Comparison of ENCODE assay signal across 8 cellular contexts in genomic region chr1:58932820-58933598, GRCh38.
A peak's percentile ranks its signal among the peaks of the same experiment; 100 is the strongest.
DNase-seq lines count a peak whose midpoint lies in the region; ATAC-seq and TF ChIP-seq lines count a peak whose summit lies in the region.

No MANE protein-coding gene starts in this region.

- ATAC-seq in esophagus mucosa (peak; percentile 96), psoas muscle (peak; percentile 87 to 96 (median 91)), GM18502 (IDR thresholded peaks at IDR 0.05; ENCODE audit: poor library complexity, unreplicated experiment) (no peak)

- no peak overlapping the region for H3K27ac Mint-ChIP-seq in activated CD4-positive, alpha-beta T cell treated with anti-CD3 and anti-CD28 coated beads, Interleukin-2, amount 10 ng/mL, durations not matched to agents 24 days and 14 days

- WGBS in psoas muscle, 3 donors = 65 to 77% (median 74%) methylated on average over 4 of the region's 4 CpGs

- H3K9me3 ChIP-seq in psoas muscle = no peaks in the 10 kb centered on the region

- no peaks in the 10 kb centered on the region for H3K27me3 Mint-ChIP-seq in activated CD4-positive, alpha-beta T cell treated with anti-CD3 and anti-CD28 coated beads, Interleukin-2, amount 10 ng/mL, durations not matched to agents 24 days and 14 days

- no peak overlapping the region for H3K27ac ChIP-seq in psoas muscle

- no peak overlapping the region for H3K4me3 ChIP-seq in psoas muscle

- H3K4me3 Mint-ChIP-seq in activated CD4-positive, alpha-beta T cell treated with anti-CD3 and anti-CD28 coated beads, Interleukin-2, amount 10 ng/mL, durations not matched to agents 24 days and 14 days = no peak overlapping the region

- peaks cover 5% of the 10 kb centered on the region for H3K36me3 Mint-ChIP-seq in activated CD4-positive, alpha-beta T cell treated with anti-CD3 and anti-CD28 coated beads, Interleukin-2, amount 10 ng/mL, durations not matched to agents 24 days and 14 days (ENCODE audit: low read depth)

- H3K4me1 Mint-ChIP-seq in activated CD4-positive, alpha-beta T cell treated with anti-CD3 and anti-CD28 coated beads, Interleukin-2, amount 10 ng/mL, durations not matched to agents 24 days and 14 days = peaks cover 49% of the 10 kb centered on the region

- H3K9me3 Mint-ChIP-seq in activated CD4-positive, alpha-beta T cell treated with anti-CD3 and anti-CD28 coated beads, Interleukin-2, amount 10 ng/mL, durations not matched to agents 24 days and 14 days = peaks cover 5% of the 10 kb centered on the region

- no peaks in the 10 kb centered on the region for H3K4me1 ChIP-seq in psoas muscle

- H3K36me3 ChIP-seq in psoas muscle (ENCODE audit: insufficient read depth in 1 of 2, low read depth in 1 of 2) = no peaks in the 10 kb centered on the region

- intact Hi-C loops in psoas muscle (cut with DNase I) = no loop called here
- intact Hi-C loops in activated CD4-positive, alpha-beta T cell treated with anti-CD3 and anti-CD28 coated beads, Interleukin-2, amount 10 ng/mL, durations not matched to agents 24 days and 14 days (cut with micrococcal nuclease) = no loop called here

- DNase-seq in HCEC 1CT (peak; percentile 84), NOMO-1 (lab: John Stamatoyannopoulos, UW; ENCODE audit: unreplicated experiment in 2 of 2) (peak; percentile 80 to 81), psoas muscle (peak in 1 of 2 donors; percentile 34)
- no peak for DNase-seq in stimulated activated naive CD4-positive, alpha-beta T cell treated with Interleukin-2 at 50 U/mL for 16 hours (lab: John Stamatoyannopoulos, UW)
- no peak for DNase-seq in activated CD4-positive, alpha-beta T cell treated with anti-CD3 and anti-CD28 coated beads for 48 hours
- no peak for DNase-seq in activated CD4-positive, alpha-beta T cell treated with anti-CD3 and anti-CD28 coated beads, Interleukin-2, amount 10 ng/mL, durations not matched to agents 24 days and 14 days

- H3K27me3 ChIP-seq in psoas muscle (ENCODE audit: insufficient read depth in 3 of 3, low read length in 2 of 3) = no peaks in the 10 kb centered on the region

- TF ChIP-seq CTCF in psoas muscle (IDR thresholded peaks at IDR 0.05) = no peak

Comparison
In these comparisons a context has a peak if more than half of its experiments do, and no peak if none do; other contexts are left out.
1. DNase-seq: peak in HCEC 1CT (single experiment) and NOMO-1 (2 of 2); none in stimulated activated naive CD4-positive, alpha-beta T cell treated with Interleukin-2 at 50 U/mL for 16 hours (single experiment), activated CD4-positive, alpha-beta T cell treated with anti-CD3 and anti-CD28 coated beads for 48 hours (single experiment) and activated CD4-positive, alpha-beta T cell treated with anti-CD3 and anti-CD28 coated beads, Interleukin-2, amount 10 ng/mL, durations not matched to agents 24 days and 14 days (single experiment).